ENCODE assay signal across 1 cellular context in the genomic region with DNA sequence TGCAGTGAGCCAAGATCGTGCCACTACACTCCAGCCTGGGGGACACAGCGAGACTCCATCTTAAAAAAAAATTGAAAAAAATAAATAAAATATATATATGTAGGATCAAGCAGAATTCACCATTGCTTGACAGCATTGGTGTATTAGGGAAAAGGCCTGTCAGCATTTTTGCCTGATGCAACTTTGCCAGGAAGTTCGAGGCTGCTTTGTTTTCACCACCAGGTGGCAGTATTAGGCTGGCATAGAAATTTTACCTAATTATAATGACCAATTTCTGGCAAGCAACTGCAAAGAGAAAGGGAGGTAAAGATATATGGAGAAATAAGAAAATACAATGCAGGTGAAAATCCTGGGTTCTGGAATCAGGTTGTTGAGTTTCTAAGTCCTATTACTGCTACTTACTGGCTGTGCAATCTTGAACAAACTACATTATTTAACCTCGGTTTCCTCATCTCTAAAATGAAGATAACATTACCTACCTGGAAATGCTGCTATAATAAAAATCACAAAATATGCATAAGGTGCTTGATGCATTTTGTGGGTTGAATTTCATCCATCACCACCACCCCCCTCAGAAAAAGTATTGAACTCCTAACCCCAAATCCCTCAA.
A peak's percentile ranks its signal among the peaks of the same experiment; 100 is the strongest.
TF ChIP-seq lines count a peak whose summit lies in the region.

No MANE protein-coding gene starts in this region.

TF ChIP-seq in GM12878, 131 proteins besides CTCF, POLR2A, EP300 and RAD21:
- peak; percentile 77 for TF ChIP-seq SMC3 (IDR thresholded peaks at IDR 0.05; ENCODE audit: borderline replicate concordance, low read length)
- TF ChIP-seq CREB1 (IDR thresholded peaks at IDR 0.05; ENCODE audit: low read depth) = no peak
